In genomic region chr21:44521301-44521927, GRCh38 we compare ENCODE assay signal across 18 cellular contexts. TPM values are rescaled to one million over a fixed set of nuclear protein-coding genes. Genes with fewer than 3 reads are reported as not detected.
"Had no signal": no experiment of that assay in that cellular context is flagged by ENCODE, and none has a peak within 500 bp of the region (broad histone marks: within the 10 kb centered on the region; RNA-seq: fewer than 3 reads in every experiment).

No MANE protein-coding gene starts in this region.

- H3K4me2 ChIP-seq: neural progenitor cell had no signal

- H2AFZ ChIP-seq: neural progenitor cell had no signal

- ATAC-seq: activated T-helper 17 cell treated with anti-CD3 and anti-CD28 coated beads, Interleukin-2, amount 50 U/mL, for 72 hours; pancreas; stimulated activated effector memory CD8-positive, alpha-beta T cell treated with anti-CD3 and anti-CD28 coated beads, Interleukin-12 subunit alpha, Interleukin-12 subunit beta, amount 100 ng/mL, for 72 hours had no signal

- H3K4me3 ChIP-seq: neural progenitor cell, pancreas, skin epidermis, transverse colon had no signal

- H3K4me1 ChIP-seq: neural progenitor cell, pancreas, transverse colon had no signal

- H3K9me3 ChIP-seq: pancreas, transverse colon had no signal

- H3K9ac ChIP-seq: neural progenitor cell had no signal

- H3K27me3 ChIP-seq: neural progenitor cell, pancreas, transverse colon had no signal

- DNase-seq: activated CD4-positive, alpha-beta T cell treated with anti-CD3 and anti-CD28 coated beads, Interleukin-2, amount 50 U/mL, for 1 hour; activated naive CD8-positive, alpha-beta T cell treated with anti-CD3 and anti-CD28 coated beads for 36 hours; activated T-cell treated with anti-CD3 and anti-CD28 coated beads for 4 hours; transverse colon had no signal

- H3K36me3 ChIP-seq: neural progenitor cell, pancreas, transverse colon had no signal

- H3K27ac ChIP-seq: neural progenitor cell, pancreas, skin epidermis, transverse colon, VCaP had no signal

RNA-seq across cellular contexts. Expression of gene KRTAP10-1, which starts 18.6 kb away (rescaled TPM):
- total RNA-seq: activated CD8-positive, alpha-beta memory T cell treated with anti-CD3 and anti-CD28 coated beads for 36 hours; activated naive CD8-positive, alpha-beta T cell treated with anti-CD3 and anti-CD28 coated beads for 36 hours; activated T-helper 17 cell treated with anti-CD3 and anti-CD28 coated beads, Interleukin-2, amount 50 U/mL, for 72 hours; cerebellum; dermis microvascular lymphatic vessel endothelial cell; glomerular endothelial cell; liver; myocyte; pancreas; renal cortical epithelial cell; transverse colon had no signal
- polyA plus RNA-seq: esophagus, liver, pancreas had no signal

RNA-seq across cellular contexts. Expression of gene KRTAP10-2, which starts 29.9 kb away (rescaled TPM):
- total RNA-seq: activated CD8-positive, alpha-beta memory T cell treated with anti-CD3 and anti-CD28 coated beads for 36 hours; activated naive CD8-positive, alpha-beta T cell treated with anti-CD3 and anti-CD28 coated beads for 36 hours; activated T-helper 17 cell treated with anti-CD3 and anti-CD28 coated beads, Interleukin-2, amount 50 U/mL, for 72 hours; cerebellum; dermis microvascular lymphatic vessel endothelial cell; glomerular endothelial cell; liver; myocyte; pancreas; renal cortical epithelial cell; transverse colon had no signal
- polyA plus RNA-seq: esophagus, liver, pancreas had no signal

RNA-seq across cellular contexts. Expression of gene KRTAP10-3, which starts 37.2 kb away (rescaled TPM):
- total RNA-seq: activated CD8-positive, alpha-beta memory T cell treated with anti-CD3 and anti-CD28 coated beads for 36 hours; activated naive CD8-positive, alpha-beta T cell treated with anti-CD3 and anti-CD28 coated beads for 36 hours; activated T-helper 17 cell treated with anti-CD3 and anti-CD28 coated beads, Interleukin-2, amount 50 U/mL, for 72 hours; cerebellum; dermis microvascular lymphatic vessel endothelial cell; glomerular endothelial cell; liver; myocyte; pancreas; renal cortical epithelial cell; transverse colon had no signal
- polyA plus RNA-seq: esophagus, liver, pancreas had no signal

RNA-seq across cellular contexts. Expression of gene KRTAP10-4, which starts 52.1 kb away (rescaled TPM):
- total RNA-seq: activated CD8-positive, alpha-beta memory T cell treated with anti-CD3 and anti-CD28 coated beads for 36 hours; activated naive CD8-positive, alpha-beta T cell treated with anti-CD3 and anti-CD28 coated beads for 36 hours; activated T-helper 17 cell treated with anti-CD3 and anti-CD28 coated beads, Interleukin-2, amount 50 U/mL, for 72 hours; cerebellum; dermis microvascular lymphatic vessel endothelial cell; glomerular endothelial cell; liver; myocyte; pancreas; renal cortical epithelial cell; transverse colon had no signal
- polyA plus RNA-seq: esophagus, liver, pancreas had no signal

RNA-seq across cellular contexts. Expression of gene KRTAP10-5, which starts 59.0 kb away (rescaled TPM):
- total RNA-seq: activated CD8-positive, alpha-beta memory T cell treated with anti-CD3 and anti-CD28 coated beads for 36 hours; activated naive CD8-positive, alpha-beta T cell treated with anti-CD3 and anti-CD28 coated beads for 36 hours; activated T-helper 17 cell treated with anti-CD3 and anti-CD28 coated beads, Interleukin-2, amount 50 U/mL, for 72 hours; cerebellum; dermis microvascular lymphatic vessel endothelial cell; glomerular endothelial cell; liver; myocyte; pancreas; renal cortical epithelial cell; transverse colon had no signal
- polyA plus RNA-seq: esophagus, liver, pancreas had no signal
